7 cellular contexts compared by ENCODE assay signal in genomic region chr5:96933764-96934163, GRCh38. TPM values are rescaled to one million over a fixed set of nuclear protein-coding genes. Genes with fewer than 3 reads are reported as not detected.
DNase-seq lines count a peak whose midpoint lies in the region; ATAC-seq, FAIRE-seq and TF ChIP-seq lines count a peak whose summit lies in the region.

No MANE protein-coding gene starts in this region.

- peaks cover 18% of the 10 kb centered on the region for H3K27me3 Mint-ChIP-seq in H9 (ENCODE audit: low read depth)

- H3K18ac ChIP-seq in H9 (ENCODE audit: insufficient read length, low read depth, low read length): no peak overlapping the region

- no peak overlapping the region for H2BK120ac ChIP-seq in H9 (ENCODE audit: low read depth, low read length, poor library complexity, severe bottlenecking)

- peaks cover 13% of the 10 kb centered on the region for H3K23me2 ChIP-seq in H9 (ENCODE audit: insufficient read length, low read depth, low read length, poor library complexity, severe bottlenecking)

- WGBS in H9 (ENCODE audit: extremely low coverage, insufficient read length, low lambda C conversion rate): no CpG with 5 or more reads among the region's 4 CpGs
- WGBS in small intestine, 3 donors: 22 to 35% (median 23%) methylated on average over 4 of the region's 4 CpGs

- H3K27ac ChIP-seq in H9 (ENCODE audit: insufficient read length, low read depth, low read length): no peak overlapping the region
- H3K27ac ChIP-seq in small intestine (ENCODE audit: low read depth in 1 of 2, low read length in 1 of 2): peak overlapping the region; percentile 92 to 93

- no peaks in the 10 kb centered on the region for H3K79me1 ChIP-seq in H9 (ENCODE audit: insufficient read depth, low read depth, low read length, poor library complexity, severe bottlenecking)

- FAIRE-seq in small intestine (lab: Jason Lieb, UNC): no peak

- no peaks in the 10 kb centered on the region for H4K20me1 ChIP-seq in H9 (ENCODE audit: control insufficient read depth, insufficient read depth, insufficient read length)

- no peaks in the 10 kb centered on the region for H3K79me2 ChIP-seq in H9 (ENCODE audit: insufficient read depth, low read length)

- H3K27me3 ChIP-seq in H9 (ENCODE audit: insufficient read depth, low read length) (no peaks in the 10 kb centered on the region; the same call in none of the 2 replicates), small intestine (ENCODE audit: control insufficient read depth in 2 of 2, insufficient read depth in 2 of 2, low read length in 2 of 2) (no peaks in the 10 kb centered on the region)

- H3K4me3 ChIP-seq in fibroblast of mammary gland (ENCODE audit: control insufficient read depth, low read depth, low read length) (peak overlapping the region; percentile 70), small intestine (ENCODE audit: low read depth in 1 of 2, low read length in 2 of 2) (peak overlapping the region; percentile 81 to 98)

- no peak overlapping the region for H3K14ac ChIP-seq in H9 (ENCODE audit: insufficient read depth, low read length)

- H2BK12ac ChIP-seq in H9 (ENCODE audit: insufficient read length, low read depth, low read length): no peak overlapping the region

- no peak for ATAC-seq in GM19328 (IDR thresholded peaks at IDR 0.05; ENCODE audit: unreplicated experiment)

- H3K4me1 ChIP-seq in H9 (ENCODE audit: insufficient read depth, low read length) (peaks cover 2% of the 10 kb centered on the region; the same call in 1 of the 2 replicates), small intestine (ENCODE audit: control insufficient read depth in 2 of 2, insufficient read depth in 1 of 2, low read depth in 1 of 2, low read length in 1 of 2) (peaks cover 0 to 12% of the 10 kb centered on the region in 2 donors)

- H2AFZ ChIP-seq in H9 (ENCODE audit: low read length): no peak overlapping the region

- no peaks in the 10 kb centered on the region for H3K36me3 ChIP-seq in small intestine (ENCODE audit: control insufficient read depth in 2 of 2, insufficient read depth in 2 of 2, low read length in 2 of 2)

- no peaks in the 10 kb centered on the region for H3K36me3 Mint-ChIP-seq in H9 (ENCODE audit: insufficient read depth in 1 of 3, low read depth in 3 of 3)

- H3K9ac ChIP-seq in H9 (ENCODE audit: extremely low read depth, insufficient read length, low read length): no peak overlapping the region

- no peak overlapping the region for H2BK5ac ChIP-seq in H9 (ENCODE audit: insufficient read length, low read length)

- H2AK5ac ChIP-seq in H9 (ENCODE audit: insufficient read length, low read length): no peak overlapping the region

- no peak overlapping the region for H4K8ac ChIP-seq in H9 (replicated peaks; ENCODE audit: insufficient read length, low read depth, low read length)

- no peak overlapping the region for H2BK20ac ChIP-seq in H9 (ENCODE audit: low read depth, low read length, poor library complexity, severe bottlenecking)

- H3K9me3 ChIP-seq in H9 (ENCODE audit: control insufficient read depth, low read depth, low read length) (no peaks in the 10 kb centered on the region), small intestine (ENCODE audit: control insufficient read depth, low read depth) (no peaks in the 10 kb centered on the region)

- peak overlapping the region; percentile 86 for H3K4me2 ChIP-seq in H9 (ENCODE audit: insufficient read depth, insufficient read length, low read length)

- H4K5ac ChIP-seq in H9 (ENCODE audit: insufficient read length, low read depth, low read length): no peak overlapping the region

- no peak for DNase-seq in H9
- DNase-seq in RKO (ENCODE audit: low spot score): peak; percentile 48
- DNase-seq in fibroblast of mammary gland (ENCODE audit: low read depth): no peak
- DNase-seq in small intestine: no peak
- no peak for DNase-seq in stimulated activated CD4-positive, alpha-beta T cell treated with anti-CD3 and anti-CD28 coated beads, Interleukin-4, amount 100 ng/mL, for 24 hours
- no peak for DNase-seq in GDM1 (lab: John Stamatoyannopoulos, UW)

- peaks cover 18 to 21% of the 10 kb centered on the region in 2 experiments for H3K4me1 Mint-ChIP-seq in H9

- TF ChIP-seq CTCF in H9 (conservative IDR thresholded peaks at IDR 0.05) (no peak), fibroblast of mammary gland (conservative IDR thresholded peaks at IDR 0.05; ENCODE audit: control insufficient read depth, insufficient read depth, low read depth, low read length) (no peak)

- H3K56ac ChIP-seq in H9 (ENCODE audit: insufficient read length, low read depth, low read length): no peak overlapping the region

- no peak overlapping the region for H3K23ac ChIP-seq in H9 (ENCODE audit: insufficient read length, low read depth, low read length)

- no peak overlapping the region for H3K4ac ChIP-seq in H9 (ENCODE audit: low read depth, low read length)

- H2BK15ac ChIP-seq in H9 (ENCODE audit: low read depth, low read length): no peak overlapping the region

- peak overlapping the region; percentile 88 for H3K4me3 Mint-ChIP-seq in H9

- no peak overlapping the region; a peak in 1 of 7 replicates for H3K27ac Mint-ChIP-seq in H9

- no peaks in the 10 kb centered on the region; a peak in 2 of 5 replicates for H3K9me3 Mint-ChIP-seq in H9

- no peak overlapping the region for H4K91ac ChIP-seq in H9 (ENCODE audit: insufficient read length, low read depth, low read length)

- H3T11ph ChIP-seq in H9 (ENCODE audit: low read length): no peak overlapping the region

RNA-seq across cellular contexts. Expression of gene LNPEP, which starts 2.1 kb away (rescaled TPM):
- 3.6 and 4.1 TPM in 2 replicates for total RNA-seq in H9 (2021)
- polyA plus RNA-seq in small intestine: 1 to 10 TPM; 1.1 to 7.0 (median 1.6) TPM

RNA-seq across cellular contexts. Expression of gene ERAP2, which starts 57.5 kb away (rescaled TPM):
- total RNA-seq in H9 (2021): 0.09 TPM in 1 of 2 replicates, not detected in the other
- polyA plus RNA-seq in small intestine: 10 to 100 TPM in 1 of 3 donors, 1 to 10 TPM in 2; 4.1 to 43.3 (median 7.4) TPM
